Comparison of ENCODE assay signal across 8 cellular contexts in genomic region chr1:941027-941587, GRCh38. TPM values are rescaled to one million over a fixed set of nuclear protein-coding genes. Genes with fewer than 3 reads are reported as not detected.
DNase-seq lines count a peak whose midpoint lies in the region; ATAC-seq and TF ChIP-seq lines count a peak whose summit lies in the region.

No MANE protein-coding gene starts in this region.

- H3K4me1 ChIP-seq in OCI-LY3 (ENCODE audit: low read length) (peaks cover 31% of the 10 kb centered on the region), endodermal cell (ENCODE audit: control insufficient read depth, insufficient read depth, low read length) (peaks cover 16% of the 10 kb centered on the region), psoas muscle (peaks cover 18% of the 10 kb centered on the region)

- H3K4me3 ChIP-seq in OCI-LY3 (ENCODE audit: low read length) (peak overlapping the region; percentile 77), endodermal cell (ENCODE audit: low read length) (peak overlapping the region; percentile 55), psoas muscle (peak overlapping the region; percentile 62)

- TF ChIP-seq CTCF in Calu3 (IDR thresholded peaks at IDR 0.05; ENCODE audit: unreplicated experiment) (no peak), OCI-LY3 (IDR thresholded peaks at IDR 0.05; ENCODE audit: low read depth, low read length) (no peak), endodermal cell (conservative IDR thresholded peaks at IDR 0.05) (no peak), psoas muscle (IDR thresholded peaks at IDR 0.05) (no peak), omental fat pad (IDR thresholded peaks at IDR 0.05) (no peak)

- H3K4me3 Mint-ChIP-seq in Calu3 (ENCODE audit: low read depth, unreplicated experiment) (peak overlapping the region; percentile 54), endodermal cell (peak overlapping the region; percentile 76)

- DNase-seq in Calu3 (no peak), endodermal cell (no peak), psoas muscle (no peak), omental fat pad (ENCODE audit: low spot score) (no peak), GM19238 (ENCODE audit: insufficient read length, low spot score) (no peak), germinal center (ENCODE audit: low spot score) (no peak)

- H3K79me2 ChIP-seq in OCI-LY3 (ENCODE audit: low read length): no peaks in the 10 kb centered on the region

- H3K27me3 ChIP-seq in OCI-LY3 (ENCODE audit: low read depth, low read length) (peaks cover 37% of the 10 kb centered on the region), endodermal cell (ENCODE audit: control insufficient read depth, insufficient read depth, low read length, poor library complexity, severe bottlenecking) (peaks cover 14% of the 10 kb centered on the region), psoas muscle (ENCODE audit: insufficient read depth in 3 of 3, low read length in 2 of 3) (peaks cover 0 to 73% (median 31%) of the 10 kb centered on the region in 3 donors)

- H3K4me2 ChIP-seq in OCI-LY3 (ENCODE audit: low read length): peak overlapping the region; percentile 76

- no peaks in the 10 kb centered on the region for H3K9me3 ChIP-seq in OCI-LY3 (ENCODE audit: insufficient read depth, low read length)
- no peaks in the 10 kb centered on the region for H3K9me3 ChIP-seq in endodermal cell (ENCODE audit: control insufficient read depth, low read length)
- H3K9me3 ChIP-seq in psoas muscle: no peaks in the 10 kb centered on the region

- 9 to 12% methylated on average over 24 to 36 of the region's 36 CpGs for WGBS in endodermal cell (ENCODE audit: insufficient coverage in 1 of 2, insufficient read length in 1 of 2), 2 experiments
- whole genome bisulfite sequencing in psoas muscle, 3 donors: 5 to 12% (median 7%) methylated on average over 24 to 36 of the region's 36 CpGs

- H3K27ac Mint-ChIP-seq in Calu3 (ENCODE audit: unreplicated experiment) (peak overlapping the region; percentile 27), endodermal cell (peak overlapping the region; percentile 93)

- H3K36me3 ChIP-seq in OCI-LY3 (replicated peaks; ENCODE audit: low read depth, low read length) (no peaks in the 10 kb centered on the region), endodermal cell (ENCODE audit: control insufficient read depth, insufficient read depth, low read length) (no peaks in the 10 kb centered on the region), psoas muscle (ENCODE audit: insufficient read depth in 1 of 2, low read depth in 1 of 2) (peaks cover 0 to 15% of the 10 kb centered on the region in 2 donors)

- H3K27me3 Mint-ChIP-seq in Calu3 (ENCODE audit: unreplicated experiment) (peaks cover 9% of the 10 kb centered on the region), endodermal cell (ENCODE audit: insufficient read depth) (peaks cover 24% of the 10 kb centered on the region)

- H3K9ac ChIP-seq in OCI-LY3 (ENCODE audit: low read length): no peak overlapping the region
- H3K9ac ChIP-seq in endodermal cell (ENCODE audit: extremely low read depth, low read length, poor library complexity, severe bottlenecking): no peak overlapping the region

- H3K4me1 Mint-ChIP-seq in Calu3 (ENCODE audit: low read depth, unreplicated experiment): peaks cover 13% of the 10 kb centered on the region
- peaks cover 15% of the 10 kb centered on the region for H3K4me1 Mint-ChIP-seq in endodermal cell

- H3K9me3 Mint-ChIP-seq in Calu3 (ENCODE audit: low read depth, unreplicated experiment) (no peaks in the 10 kb centered on the region), endodermal cell (no peaks in the 10 kb centered on the region)

- CTCF ChIA-PET in Calu3 (lab: Charles Lee): interaction anchor here (0.6 kb wide), 1 partner anchor 29 kb away, joined by 5 read pairs; no protein-coding TSS in a partner anchor

- no peak overlapping the region for H2AFZ ChIP-seq in OCI-LY3 (ENCODE audit: low read depth, low read length)

- H3K27ac ChIP-seq in OCI-LY3 (ENCODE audit: low read length) (no peak overlapping the region), endodermal cell (ENCODE audit: low read depth, low read length) (peak overlapping the region; percentile 5), psoas muscle (no peak overlapping the region)

- H3K36me3 Mint-ChIP-seq in Calu3 (ENCODE audit: insufficient read depth, unreplicated experiment): peaks cover 21% of the 10 kb centered on the region
- H3K36me3 Mint-ChIP-seq in endodermal cell (ENCODE audit: low read depth): peaks cover 14% of the 10 kb centered on the region

- BruUV-seq in Calu3 (replicated peaks; lab: Mats Ljungman, UMichigan): no TSS peak

- ATAC-seq in psoas muscle (peak in 1 of 4 donors; percentile 18), omental fat pad (ENCODE audit: low FRiP score) (no peak), HG02642 (IDR thresholded peaks at IDR 0.05; ENCODE audit: poor library complexity, unreplicated experiment) (no peak)

- H4K20me1 ChIP-seq in OCI-LY3 (ENCODE audit: insufficient read depth, low read length): peaks cover 5% of the 10 kb centered on the region; the same call in 1 of the 2 replicates

- intact Hi-C loops in Calu3 (cut with micrococcal nuclease; ENCODE audit: unreplicated experiment): no loop called here
- intact Hi-C loops in psoas muscle (cut with DNase I): no loop called here

RNA-seq across cellular contexts. Expression of gene SAMD11, which starts 17.4 kb away (rescaled TPM):
- 0.27 and 0.54 TPM in 2 replicates for total RNA-seq in Calu3 (2022)
- total RNA-seq in endodermal cell: 100 to 1,000 TPM; 152 to 156 TPM
- polyA plus RNA-seq in endodermal cell (2013, experiment 1 of 2): 28.0 TPM
- 26.1 TPM for polyA plus RNA-seq in endodermal cell (2013, experiment 2 of 2)
- 1 to 10 TPM in 2 of 4 donors, under 1 TPM in 1, not detected in 1; 0.37 to 6.9 (median 1.5) TPM for total RNA-seq in psoas muscle
- polyA plus RNA-seq in psoas muscle: 1 to 10 TPM in 1 of 3 donors, under 1 TPM in 2; 0.28 to 1.5 (median 0.58) TPM
- 1 to 10 TPM in 3 of 4 donors, under 1 TPM in 1; 0.96 to 7.7 (median 1.3) TPM for total RNA-seq in omental fat pad

RNA-seq across cellular contexts. Expression of gene NOC2L, which starts 17.9 kb away (rescaled TPM):
- total RNA-seq in Calu3 (2022): 98.6 and 107 TPM in 2 replicates
- 10 to 100 TPM; 83.5 to 97.3 TPM for total RNA-seq in endodermal cell
- polyA plus RNA-seq in endodermal cell (2013, experiment 1 of 2): 62.0 TPM
- 55.3 TPM for polyA plus RNA-seq in endodermal cell (2013, experiment 2 of 2)
- total RNA-seq in psoas muscle: 10 to 100 TPM; 61.4 to 87.0 (median 82.7) TPM
- 100 to 1,000 TPM in 1 of 3 donors, 10 to 100 TPM in 2; 78.1 to 106 (median 92.7) TPM for polyA plus RNA-seq in psoas muscle
- 10 to 100 TPM; 29.2 to 63.5 (median 31.3) TPM for total RNA-seq in omental fat pad

RNA-seq across cellular contexts. Expression of gene KLHL17, which starts 19.3 kb away (rescaled TPM):
- total RNA-seq in Calu3 (2022) (27.1 and 27.8 TPM in 2 replicates), endodermal cell (10 to 100 TPM; 49.2 to 58.2 TPM), psoas muscle (1 to 10 TPM; 2.1 to 3.8 (median 3.0) TPM), omental fat pad (1 to 10 TPM; 3.4 to 6.8 (median 6.2) TPM)
- 41.1 TPM for polyA plus RNA-seq in endodermal cell (2013, experiment 1 of 2)
- 32.2 TPM for polyA plus RNA-seq in endodermal cell (2013, experiment 2 of 2)
- polyA plus RNA-seq in psoas muscle: 1 to 10 TPM; 3.4 to 5.5 (median 4.1) TPM

RNA-seq across cellular contexts. Expression of gene PLEKHN1, which starts 25.2 kb away (rescaled TPM):
- 11.9 and 16.2 TPM in 2 replicates for total RNA-seq in Calu3 (2022)
- total RNA-seq in endodermal cell: 1 to 10 TPM; 1.5 to 4.6 TPM
- polyA plus RNA-seq in endodermal cell (2013, experiment 1 of 2): not detected
- polyA plus RNA-seq in endodermal cell (2013, experiment 2 of 2): 0.29 TPM
- total RNA-seq in psoas muscle: not detected
- polyA plus RNA-seq in psoas muscle: under 1 TPM in 1 of 3 donors, not detected in 2; 0.03 TPM
- total RNA-seq in omental fat pad: under 1 TPM in 3 of 4 donors, not detected in 1; 0.19 to 0.48 (median 0.25) TPM

RNA-seq across cellular contexts. Expression of gene PERM1, which starts 40.8 kb away (rescaled TPM):
- total RNA-seq in Calu3 (2022) (not detected in 2 replicates), endodermal cell (not detected), psoas muscle (100 to 1,000 TPM in 2 of 4 donors, 10 to 100 TPM in 2; 13.9 to 249 (median 109) TPM), omental fat pad (1 to 10 TPM in 1 of 4 donors, under 1 TPM in 1, not detected in 2; 0.36 to 1.4 TPM)
- not detected for polyA plus RNA-seq in endodermal cell (2013, experiment 1 of 2)
- not detected for polyA plus RNA-seq in endodermal cell (2013, experiment 2 of 2)
- 100 to 1,000 TPM in 1 of 3 donors, 10 to 100 TPM in 2; 38.1 to 239 (median 58.5) TPM for polyA plus RNA-seq in psoas muscle

Comparison
In these comparisons a context has a peak if more than half of its experiments do, and no peak if none do; other contexts are left out.
1. RNA of gene SAMD11, which starts 17.4 kb away (total RNA-seq): 152 to 156 TPM in endodermal cell; 0.96 to 7.7 TPM in omental fat pad, 0.37 to 6.9 TPM in psoas muscle and 0.27 to 0.54 TPM in Calu3; every median in the first group is over 10 times any median in the second.
2. Peak in every context shown above with its lines, with median percentiles within 50 percentile points of each other: H3K4me3 ChIP-seq.